Comparison of ENCODE assay signal across 28 cellular contexts in the genomic region with DNA sequence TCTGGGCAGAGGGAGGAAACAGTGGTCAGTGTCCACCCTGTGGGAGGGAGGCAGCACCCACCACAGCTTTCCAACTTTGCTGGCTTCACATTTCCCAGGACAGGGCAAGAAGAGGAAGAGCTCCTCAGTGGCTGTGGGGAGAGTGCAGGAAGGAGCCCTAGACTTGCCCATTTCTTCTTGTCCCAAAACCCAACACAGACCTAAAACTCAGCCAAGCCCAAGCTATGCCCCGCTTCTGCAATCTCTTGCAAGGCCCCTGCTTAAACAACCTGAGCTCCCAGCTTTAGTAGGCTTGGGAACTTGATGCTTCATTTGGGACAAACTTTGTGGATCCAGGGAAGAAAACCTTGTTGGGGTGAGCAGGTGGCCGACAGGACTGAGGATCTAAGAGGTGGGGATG.
"Had no signal": no experiment of that assay in that cellular context is flagged by ENCODE, and none has a peak within 500 bp of the region (broad histone marks: within the 10 kb centered on the region; RNA-seq: fewer than 3 reads in every experiment).

No MANE protein-coding gene starts in this region.

- H3K4me1 Mint-ChIP-seq: activated CD4-positive, alpha-beta memory T cell treated with anti-CD3 and anti-CD28 coated beads, Interleukin-2, amount 10 ng/mL, durations not matched to agents 7 days and 5 days; activated CD4-positive, alpha-beta T cell treated with anti-CD3 and anti-CD28 coated beads for 36 hours; activated CD4-positive, alpha-beta T cell treated with anti-CD3 and anti-CD28 coated beads, Interleukin-2, amount 10 ng/mL, durations not matched to agents 24 days and 14 days; activated naive CD4-positive, alpha-beta T cell treated with anti-CD3 and anti-CD28 coated beads, Interleukin-2, amount 10 ng/mL, durations not matched to agents 7 days and 5 days; activated naive CD8-positive, alpha-beta T cell treated with anti-CD3 and anti-CD28 coated beads, Interleukin-2, amount 10 ng/mL, durations not matched to agents 7 days and 5 days; brain; endodermal cell had no signal

- H3K9me3 ChIP-seq: ascending aorta, breast epithelium, colonic mucosa had no signal

- DNase-seq: activated CD4-positive, alpha-beta memory T cell treated with anti-CD3 and anti-CD28 coated beads, Interleukin-2, amount 10 ng/mL, durations not matched to agents 7 days and 5 days; activated CD4-positive, alpha-beta T cell treated with anti-CD3 and anti-CD28 coated beads for 36 hours; activated CD4-positive, alpha-beta T cell treated with anti-CD3 and anti-CD28 coated beads, Interleukin-2, amount 10 ng/mL, durations not matched to agents 24 days and 14 days; activated CD4-positive, CD25-positive, alpha-beta regulatory T cell; activated CD4-positive, CD25-positive, alpha-beta regulatory T cell treated with anti-CD3 and anti-CD28 coated beads, Interleukin-2, amount 50 U/mL, for 72 hours; activated CD8-positive, alpha-beta memory T cell treated with anti-CD3 and anti-CD28 coated beads, Interleukin-2, amount 50 U/mL, for 48 hours; activated gamma-delta T cell; activated naive CD4-positive, alpha-beta T cell; activated naive CD4-positive, alpha-beta T cell treated with anti-CD3 and anti-CD28 coated beads, Interleukin-2, amount 10 ng/mL, durations not matched to agents 7 days and 5 days; activated naive CD8-positive, alpha-beta T cell treated with anti-CD3 and anti-CD28 coated beads, Interleukin-2, amount 10 ng/mL, durations not matched to agents 7 days and 5 days; activated T-cell treated with anti-CD3 and anti-CD28 coated beads for 4 hours; activated T-cell treated with anti-CD3 and anti-CD28 coated beads, Interleukin-2, amount 50 U/mL, for 24 hours; activated T-cell treated with anti-CD3 and anti-CD28 coated beads, Interleukin-2, amount 50 U/mL, for 72 hours; central memory CD4-positive, alpha-beta T cell; cerebellar nuclear complex; colonic mucosa; dorsolateral prefrontal cortex; effector memory CD4-positive, alpha-beta T cell; endodermal cell; foreskin fibroblast; head of caudate nucleus; T-helper 2 cell had no signal

- H3K27me3 ChIP-seq: ascending aorta, breast epithelium, cardiac muscle cell, colonic mucosa, dorsolateral prefrontal cortex had no signal

- H3K4me3 Mint-ChIP-seq: activated CD4-positive, alpha-beta memory T cell treated with anti-CD3 and anti-CD28 coated beads, Interleukin-2, amount 10 ng/mL, durations not matched to agents 7 days and 5 days; activated CD4-positive, alpha-beta T cell treated with anti-CD3 and anti-CD28 coated beads for 36 hours; activated CD4-positive, alpha-beta T cell treated with anti-CD3 and anti-CD28 coated beads, Interleukin-2, amount 10 ng/mL, durations not matched to agents 24 days and 14 days; activated naive CD4-positive, alpha-beta T cell treated with anti-CD3 and anti-CD28 coated beads, Interleukin-2, amount 10 ng/mL, durations not matched to agents 7 days and 5 days; activated naive CD8-positive, alpha-beta T cell treated with anti-CD3 and anti-CD28 coated beads, Interleukin-2, amount 10 ng/mL, durations not matched to agents 7 days and 5 days; activated T-cell treated with anti-CD3 and anti-CD28 coated beads, Interleukin-2, amount 50 U/mL, for 24 hours; activated T-cell treated with anti-CD3 and anti-CD28 coated beads, Interleukin-2, amount 50 U/mL, for 72 hours; brain; endodermal cell had no signal

- H3K9me3 Mint-ChIP-seq: activated CD4-positive, alpha-beta memory T cell treated with anti-CD3 and anti-CD28 coated beads, Interleukin-2, amount 10 ng/mL, durations not matched to agents 7 days and 5 days; activated CD4-positive, alpha-beta T cell treated with anti-CD3 and anti-CD28 coated beads, Interleukin-2, amount 10 ng/mL, durations not matched to agents 24 days and 14 days; activated T-cell treated with anti-CD3 and anti-CD28 coated beads, Interleukin-2, amount 50 U/mL, for 24 hours had no signal

- ATAC-seq: activated CD4-positive, alpha-beta T cell treated with anti-CD3 and anti-CD28 coated beads for 36 hours; activated naive CD4-positive, alpha-beta T cell treated with anti-CD3 and anti-CD28 coated beads, Interleukin-2, amount 50 U/mL, for 72 hours; activated T-cell treated with anti-CD3 and anti-CD28 coated beads, Interleukin-2, amount 50 U/mL, for 72 hours; esophagus mucosa had no signal

- H3K36me3 ChIP-seq: breast epithelium, cardiac muscle cell, colonic mucosa had no signal

- H3K27ac ChIP-seq: ascending aorta, breast epithelium, cardiac muscle cell, colonic mucosa, dorsolateral prefrontal cortex had no signal

- H3K4me3 ChIP-seq: ascending aorta, breast epithelium, cardiac muscle cell, colonic mucosa, dorsolateral prefrontal cortex had no signal

- H3K27me3 Mint-ChIP-seq: activated CD4-positive, alpha-beta memory T cell treated with anti-CD3 and anti-CD28 coated beads, Interleukin-2, amount 10 ng/mL, durations not matched to agents 7 days and 5 days; activated CD4-positive, alpha-beta T cell treated with anti-CD3 and anti-CD28 coated beads for 36 hours; activated CD4-positive, alpha-beta T cell treated with anti-CD3 and anti-CD28 coated beads, Interleukin-2, amount 10 ng/mL, durations not matched to agents 24 days and 14 days; activated naive CD8-positive, alpha-beta T cell treated with anti-CD3 and anti-CD28 coated beads, Interleukin-2, amount 10 ng/mL, durations not matched to agents 7 days and 5 days; activated T-cell treated with anti-CD3 and anti-CD28 coated beads, Interleukin-2, amount 50 U/mL, for 24 hours; brain had no signal

- H3K27ac Mint-ChIP-seq: activated CD4-positive, alpha-beta memory T cell treated with anti-CD3 and anti-CD28 coated beads, Interleukin-2, amount 10 ng/mL, durations not matched to agents 7 days and 5 days; activated CD4-positive, alpha-beta T cell treated with anti-CD3 and anti-CD28 coated beads for 36 hours; activated CD4-positive, alpha-beta T cell treated with anti-CD3 and anti-CD28 coated beads, Interleukin-2, amount 10 ng/mL, durations not matched to agents 24 days and 14 days; activated naive CD4-positive, alpha-beta T cell treated with anti-CD3 and anti-CD28 coated beads, Interleukin-2, amount 10 ng/mL, durations not matched to agents 7 days and 5 days; activated naive CD4-positive, alpha-beta T cell treated with anti-CD3 and anti-CD28 coated beads, Interleukin-2, amount 50 U/mL, for 72 hours; activated naive CD8-positive, alpha-beta T cell treated with anti-CD3 and anti-CD28 coated beads, Interleukin-2, amount 10 ng/mL, durations not matched to agents 7 days and 5 days; activated T-cell treated with anti-CD3 and anti-CD28 coated beads, Interleukin-2, amount 50 U/mL, for 24 hours; activated T-cell treated with anti-CD3 and anti-CD28 coated beads, Interleukin-2, amount 50 U/mL, for 72 hours; brain; endodermal cell had no signal

- H3K4me1 ChIP-seq: ascending aorta, breast epithelium, colonic mucosa had no signal
